ENCODE assay signal across 6 cellular contexts in genomic region chr5:176233253-176233652, GRCh38. TPM values are rescaled to one million over a fixed set of nuclear protein-coding genes. Genes with fewer than 3 reads are reported as not detected.
A peak's percentile ranks its signal among the peaks of the same experiment; 100 is the strongest.
DNase-seq lines count a peak whose midpoint lies in the region; ATAC-seq and TF ChIP-seq lines count a peak whose summit lies in the region.
"Not testable (repeated sequence)": the region's sequence is repeated elsewhere in the genome, so short reads cannot be mapped to it uniquely, and the experiment has no call there.

No MANE protein-coding gene starts in this region.

- not testable (repeated sequence) for H3K9me3 Mint-ChIP-seq in osteocyte (ENCODE audit: unreplicated experiment)

- H3K9me3 ChIP-seq in gastroesophageal sphincter; liver (ENCODE audit: control insufficient read depth in 4 of 4, low read length in 3 of 4): not testable (repeated sequence)

- H3K27ac Mint-ChIP-seq in osteocyte (ENCODE audit: unreplicated experiment) = peak overlapping the region; percentile 50

- WGBS in gastroesophageal sphincter (ENCODE audit: low coverage in 1 of 2), 2 donors = 50% methylated on average over 4 of the region's 5 CpGs; no CpG with 5 or more reads in 1 of the 2 donors
- 90% methylated on average over 5 of the region's 5 CpGs for WGBS in liver

- peaks cover 11% of the 10 kb centered on the region for H3K27me3 Mint-ChIP-seq in osteocyte (ENCODE audit: unreplicated experiment)

- not testable (repeated sequence) for H3K36me3 Mint-ChIP-seq in osteocyte (ENCODE audit: unreplicated experiment)

- not testable (repeated sequence) for H3K9ac ChIP-seq in liver (ENCODE audit: low read depth in 1 of 2, low read length in 2 of 2)

- TF ChIP-seq CTCF in gastroesophageal sphincter (IDR thresholded peaks at IDR 0.05); liver (IDR thresholded peaks at IDR 0.05; ENCODE audit: low read depth, low read length, missing input control); osteocyte (IDR thresholded peaks at IDR 0.05): not testable (repeated sequence)

- H3K36me3 ChIP-seq in gastroesophageal sphincter; liver (ENCODE audit: control insufficient read depth in 4 of 4, insufficient read depth in 3 of 4, low read depth in 1 of 4, low read length in 3 of 4): not testable (repeated sequence)

- not testable (repeated sequence) for TF ChIP-seq EP300 in gastroesophageal sphincter (IDR thresholded peaks at IDR 0.05)

- peak overlapping the region in 1 of 4 donors; percentile 41 for H3K27ac ChIP-seq in gastroesophageal sphincter
- H3K27ac ChIP-seq in liver (ENCODE audit: low read depth in 1 of 2, low read length in 2 of 2) = not testable (repeated sequence)

- ATAC-seq in gastroesophageal sphincter = peak; percentile 89

- not testable (repeated sequence) for H3K4me3 ChIP-seq in gastroesophageal sphincter; liver (ENCODE audit: low read depth in 1 of 3, low read length in 3 of 3)

- not testable (repeated sequence) for H3K27me3 ChIP-seq in gastroesophageal sphincter; liver (ENCODE audit: control insufficient read depth in 4 of 4, insufficient read depth in 4 of 4, low read length in 3 of 4)

- not testable (repeated sequence) for TF ChIP-seq RAD21 in liver (IDR thresholded peaks at IDR 0.05)

- DNase-seq in LHCN-M2 (ENCODE audit: low read depth) (peak; percentile 2), amniotic epithelial cell (ENCODE audit: low read depth) (peak; percentile 59), fibroblast of gingiva (ENCODE audit: low read depth) (peak; percentile 4)
- not testable (repeated sequence) for DNase-seq in osteocyte (ENCODE audit: extremely low spot score, unreplicated experiment)

- H3K4me1 Mint-ChIP-seq in osteocyte (ENCODE audit: unreplicated experiment) = peaks cover 11% of the 10 kb centered on the region

- H3K4me1 ChIP-seq in gastroesophageal sphincter; liver (ENCODE audit: control insufficient read depth in 4 of 4, insufficient read depth in 4 of 4, low read length in 3 of 4): not testable (repeated sequence)

- TF ChIP-seq POLR2A in gastroesophageal sphincter (IDR thresholded peaks at IDR 0.05) = not testable (repeated sequence)

- not testable (repeated sequence) for H3K4me3 Mint-ChIP-seq in osteocyte (ENCODE audit: unreplicated experiment)

TF ChIP-seq in liver, 16 proteins besides CTCF, POLR2A, EP300 and RAD21:
- peak; percentile 10 for TF ChIP-seq SP1 (IDR thresholded peaks at IDR 0.05)

RNA-seq across cellular contexts. Expression of gene SIMC1, which starts 5.0 kb away (rescaled TPM):
- total RNA-seq in LHCN-M2 (2014; rRNA removed) (15.2 and 15.9 TPM in 2 replicates), gastroesophageal sphincter (10 to 100 TPM; 11.2 to 84.5 (median 32.7) TPM), liver (1 to 10 TPM; 2.5 to 8.9 TPM), osteocyte (19.7 and 22.4 TPM in 2 replicates)
- polyA plus RNA-seq in LHCN-M2 (2012) = 8.4 TPM
- polyA plus RNA-seq in liver = 1 to 10 TPM; 4.4 to 8.0 TPM
